8 cellular contexts compared by ENCODE assay signal in genomic region chr12:57215668-57216013, GRCh38. TPM values are rescaled to one million over a fixed set of nuclear protein-coding genes. Genes with fewer than 3 reads are reported as not detected.
A peak's percentile ranks its signal among the peaks of the same experiment; 100 is the strongest.
DNase-seq lines count a peak whose midpoint lies in the region; ATAC-seq and TF ChIP-seq lines count a peak whose summit lies in the region.

No MANE protein-coding gene starts in this region.

- no peaks in the 10 kb centered on the region for H3K79me2 ChIP-seq in neural progenitor cell (ENCODE audit: low read depth)

- peak overlapping the region; percentile 73 for H3K4me3 Mint-ChIP-seq in activated T-helper 2 cell treated with anti-CD3 and anti-CD28 coated beads, Interferon-gamma antibody, Interleukin-2, Interleukin-4, amounts not matched to agents 10 μg/mL and 5 μg/mL and 100 μg/mL, durations not matched to agents 14 hours and 24 hours and 36 hours (ENCODE audit: low read depth)
- H3K4me3 Mint-ChIP-seq in neural progenitor cell = peak overlapping the region; percentile 35

- DNase-seq in DMS 273 (lab: John Stamatoyannopoulos, UW; ENCODE audit: unreplicated experiment) = peak; percentile 51
- no peak for DNase-seq in DMS 273 treated with DMSO at 0.1 percent for 48 hours (lab: John Stamatoyannopoulos, UW)
- peak; percentile 49 for DNase-seq in activated T-helper 2 cell treated with anti-CD3 and anti-CD28 coated beads, Interferon-gamma antibody, Interleukin-2, Interleukin-4, amounts not matched to agents 10 μg/mL and 5 μg/mL and 100 μg/mL, durations not matched to agents 14 hours and 24 hours and 36 hours (ENCODE audit: low spot score)
- no peak for DNase-seq in neural progenitor cell (ENCODE audit: low spot score)
- no peak for DNase-seq in activated gamma-delta T cell treated with Interleukin-2 at 50 U/mL for 16 hours
- DNase-seq in NCI-H1048 (lab: John Stamatoyannopoulos, UW) = no peak

- H3F3A ChIP-seq in neural progenitor cell (ENCODE audit: low read depth) = peaks cover 60% of the 10 kb centered on the region

- H3K9ac ChIP-seq in neural progenitor cell = no peak overlapping the region

- H3K27ac ChIP-seq in neural progenitor cell = no peak overlapping the region

- H3K4me1 ChIP-seq in neural progenitor cell = peaks cover 50% of the 10 kb centered on the region

- peaks cover 58% of the 10 kb centered on the region for H3K27me3 Mint-ChIP-seq in activated T-helper 2 cell treated with anti-CD3 and anti-CD28 coated beads, Interferon-gamma antibody, Interleukin-2, Interleukin-4, amounts not matched to agents 10 μg/mL and 5 μg/mL and 100 μg/mL, durations not matched to agents 14 hours and 24 hours and 36 hours (ENCODE audit: low read depth)
- peaks cover 61% of the 10 kb centered on the region for H3K27me3 Mint-ChIP-seq in neural progenitor cell (ENCODE audit: insufficient read depth, low read depth)

- no peaks in the 10 kb centered on the region for H3K9me3 ChIP-seq in neural progenitor cell (ENCODE audit: low read depth)

- intact Hi-C loops in activated T-helper 2 cell treated with anti-CD3 and anti-CD28 coated beads, Interferon-gamma antibody, Interleukin-2, Interleukin-4, amounts not matched to agents 10 μg/mL and 5 μg/mL and 100 μg/mL, durations not matched to agents 14 hours and 24 hours and 36 hours (cut with micrococcal nuclease) = no loop called here

- H3K27me3 ChIP-seq in neural progenitor cell = peaks cover 73% of the 10 kb centered on the region

- no peak for TF ChIP-seq CTCF in neural progenitor cell (IDR thresholded peaks at IDR 0.05)

- no peak overlapping the region for H3K4me3 ChIP-seq in neural progenitor cell

- no peaks in the 10 kb centered on the region for H3K36me3 ChIP-seq in neural progenitor cell

- ATAC-seq in HG03108 (IDR thresholded peaks at IDR 0.05; ENCODE audit: unreplicated experiment) = peak; percentile 30
- no peak for ATAC-seq in GM21526 (IDR thresholded peaks at IDR 0.05; ENCODE audit: low FRiP score, unreplicated experiment)

- peaks cover 32% of the 10 kb centered on the region for H3K4me1 Mint-ChIP-seq in activated T-helper 2 cell treated with anti-CD3 and anti-CD28 coated beads, Interferon-gamma antibody, Interleukin-2, Interleukin-4, amounts not matched to agents 10 μg/mL and 5 μg/mL and 100 μg/mL, durations not matched to agents 14 hours and 24 hours and 36 hours (ENCODE audit: low read depth)
- peaks cover 47% of the 10 kb centered on the region for H3K4me1 Mint-ChIP-seq in neural progenitor cell

- no peaks in the 10 kb centered on the region for H3K9me3 Mint-ChIP-seq in activated T-helper 2 cell treated with anti-CD3 and anti-CD28 coated beads, Interferon-gamma antibody, Interleukin-2, Interleukin-4, amounts not matched to agents 10 μg/mL and 5 μg/mL and 100 μg/mL, durations not matched to agents 14 hours and 24 hours and 36 hours
- H3K9me3 Mint-ChIP-seq in neural progenitor cell = peaks cover 2% of the 10 kb centered on the region

- H3K36me3 Mint-ChIP-seq in activated T-helper 2 cell treated with anti-CD3 and anti-CD28 coated beads, Interferon-gamma antibody, Interleukin-2, Interleukin-4, amounts not matched to agents 10 μg/mL and 5 μg/mL and 100 μg/mL, durations not matched to agents 14 hours and 24 hours and 36 hours (ENCODE audit: low read depth) = no peaks in the 10 kb centered on the region
- H3K36me3 Mint-ChIP-seq in neural progenitor cell = peaks cover 4% of the 10 kb centered on the region

- H3K27ac Mint-ChIP-seq in activated T-helper 2 cell treated with anti-CD3 and anti-CD28 coated beads, Interferon-gamma antibody, Interleukin-2, Interleukin-4, amounts not matched to agents 10 μg/mL and 5 μg/mL and 100 μg/mL, durations not matched to agents 14 hours and 24 hours and 36 hours = no peak overlapping the region
- peak overlapping the region; percentile 22 for H3K27ac Mint-ChIP-seq in neural progenitor cell

- peak overlapping the region; percentile 92 for H3K4me2 ChIP-seq in neural progenitor cell

- H4K20me1 ChIP-seq in neural progenitor cell (ENCODE audit: low read depth) = peaks cover 70% of the 10 kb centered on the region

- H2AFZ ChIP-seq in neural progenitor cell (replicated peaks) = no peak overlapping the region

RNA-seq across cellular contexts. Expression of gene NXPH4, which starts 1.0 kb away (rescaled TPM):
- 0.82 and 0.90 TPM in 2 replicates for total RNA-seq in activated T-helper 2 cell treated with anti-CD3 and anti-CD28 coated beads, Interferon-gamma antibody, Interleukin-2, Interleukin-4, amounts not matched to agents 10 μg/mL and 5 μg/mL and 100 μg/mL, durations not matched to agents 14 hours and 24 hours and 36 hours
- 0.28 TPM in 1 of 2 replicates, not detected in the other for total RNA-seq in neural progenitor cell (ENCODE audit: low replicate concordance)

RNA-seq across cellular contexts. Expression of gene SHMT2, which starts 13.9 kb away (rescaled TPM):
- total RNA-seq in activated T-helper 2 cell treated with anti-CD3 and anti-CD28 coated beads, Interferon-gamma antibody, Interleukin-2, Interleukin-4, amounts not matched to agents 10 μg/mL and 5 μg/mL and 100 μg/mL, durations not matched to agents 14 hours and 24 hours and 36 hours = 295 and 307 TPM in 2 replicates
- 90.2 and 166 TPM in 2 replicates for total RNA-seq in neural progenitor cell (ENCODE audit: low replicate concordance)

RNA-seq across cellular contexts. Expression of gene STAC3, which starts 35.3 kb away (rescaled TPM):
- 5.6 and 6.1 TPM in 2 replicates for total RNA-seq in activated T-helper 2 cell treated with anti-CD3 and anti-CD28 coated beads, Interferon-gamma antibody, Interleukin-2, Interleukin-4, amounts not matched to agents 10 μg/mL and 5 μg/mL and 100 μg/mL, durations not matched to agents 14 hours and 24 hours and 36 hours
- total RNA-seq in neural progenitor cell (ENCODE audit: low replicate concordance) = 1.1 and 5.1 TPM in 2 replicates

Comparison
In these comparisons a context has a peak if more than half of its experiments do, and no peak if none do; other contexts are left out.
1. DNase-seq: peak in DMS 273 (single experiment) and activated T-helper 2 cell treated with anti-CD3 and anti-CD28 coated beads, Interferon-gamma antibody, Interleukin-2, Interleukin-4, amounts not matched to agents 10 μg/mL and 5 μg/mL and 100 μg/mL, durations not matched to agents 14 hours and 24 hours and 36 hours (single experiment); none in DMS 273 treated with DMSO at 0.1 percent for 48 hours (single experiment), neural progenitor cell (single experiment), activated gamma-delta T cell treated with Interleukin-2 at 50 U/mL for 16 hours (single experiment) and NCI-H1048 (single experiment).